ENCODE assay signal across 24 cellular contexts in genomic region chr13:31775148-31775547, GRCh38. TPM values are rescaled to one million over a fixed set of nuclear protein-coding genes. Genes with fewer than 3 reads are reported as not detected.
DNase-seq lines count a peak whose midpoint lies in the region; TF ChIP-seq lines count a peak whose summit lies in the region.
"Had no signal": no experiment of that assay in that cellular context is flagged by ENCODE, and none has a peak within 500 bp of the region (broad histone marks: within the 10 kb centered on the region; RNA-seq: fewer than 3 reads in every experiment).

No MANE protein-coding gene starts in this region.

- no peak overlapping the region for H3K18ac ChIP-seq in mesenchymal stem cell (ENCODE audit: low read depth in 1 of 2, low read length in 2 of 2)

- H3K9ac ChIP-seq in mesenchymal stem cell (ENCODE audit: low read length): peak overlapping the region; percentile 46

- no peak overlapping the region for H2BK5ac ChIP-seq in mesenchymal stem cell (ENCODE audit: low read depth, low read length, poor library complexity, severe bottlenecking)

- no peak overlapping the region for H3K23ac ChIP-seq in mesenchymal stem cell (ENCODE audit: low read length in 2 of 2)

- no peak overlapping the region for H2AFZ ChIP-seq in mesenchymal stem cell (ENCODE audit: low read depth, low read length)

- no peak overlapping the region for H2BK12ac ChIP-seq in mesenchymal stem cell (ENCODE audit: low read length in 2 of 2)

- H3K4me1 ChIP-seq in ascending aorta (peaks cover 0 to 28% of the 10 kb centered on the region in 2 donors), mesenchymal stem cell (ENCODE audit: control insufficient read depth, insufficient read depth, low read depth, low read length) (no peaks in the 10 kb centered on the region), tibial artery (peaks cover 0 to 55% (median 22%) of the 10 kb centered on the region in 4 donors)
- H3K4me1 ChIP-seq: Peyer's patch had no signal

- no peak overlapping the region for H2BK15ac ChIP-seq in mesenchymal stem cell (ENCODE audit: low read depth, poor library complexity, severe bottlenecking)

- no peaks in the 10 kb centered on the region for H3K79me1 ChIP-seq in mesenchymal stem cell (replicated peaks; ENCODE audit: low read length, poor library complexity, severe bottlenecking)

- WGBS in mesenchymal stem cell: no CpG with 5 or more reads among the region's 2 CpGs

- no peak overlapping the region for H4K91ac ChIP-seq in mesenchymal stem cell (ENCODE audit: low read length)

- H3K4me3 ChIP-seq in ascending aorta (no peak overlapping the region), mesenchymal stem cell (ENCODE audit: insufficient read depth in 1 of 2, low read depth in 1 of 2, low read length in 2 of 2) (no peak overlapping the region), tibial artery (no peak overlapping the region)
- H3K4me3 ChIP-seq: Peyer's patch, SJSA1 had no signal

- H3K4me2 ChIP-seq in mesenchymal stem cell (ENCODE audit: low read length, poor library complexity, severe bottlenecking): no peak overlapping the region

- intact Hi-C loops in ascending aorta (cut with DNase I) (no loop called here), tibial artery (cut with DNase I; ENCODE audit: low total_unique reads) (no loop called here)

- H3K36me3 ChIP-seq in ascending aorta: no peaks in the 10 kb centered on the region
- no peaks in the 10 kb centered on the region for H3K36me3 ChIP-seq in mesenchymal stem cell (ENCODE audit: control insufficient read depth in 1 of 2, insufficient read depth in 2 of 2, low read depth in 1 of 2, low read length in 2 of 2)
- H3K36me3 ChIP-seq in tibial artery: no peaks in the 10 kb centered on the region
- H3K36me3 ChIP-seq: Peyer's patch, SJSA1 had no signal

- peak; percentile 32 for DNase-seq in EH (ENCODE audit: low read depth)
- DNase-seq in ascending aorta (ENCODE audit: low spot score in 2 of 2): no peak
- no peak for DNase-seq in mesenchymal stem cell
- no peak for DNase-seq in tibial artery
- DNase-seq in middle frontal gyrus (ENCODE audit: extremely low spot score, low spot score): no peak
- DNase-seq in activated CD4-positive, alpha-beta T cell treated with anti-CD3 and anti-CD28 coated beads for 4 hours: no peak
- DNase-seq in amniotic stem cell (lab: John Stamatoyannopoulos, UW): no peak
- DNase-seq: ACHN; Calu3; CD8-positive, alpha-beta memory T cell; GDM1; H9; Karpas-422; NCI-H1417; NCI-H1694 treated with DMSO at 0.1 percent for 48 hours; NCI-H2081 treated with DMSO at 0.1 percent for 48 hours; NCI-H446; NCI-H526; Peyer's patch had no signal

- no peak overlapping the region for H4K8ac ChIP-seq in mesenchymal stem cell (ENCODE audit: low read length)

- H3K27ac ChIP-seq in ascending aorta (peak overlapping the region; percentile 65 to 88), mesenchymal stem cell (ENCODE audit: low read length, poor library complexity, severe bottlenecking) (no peak overlapping the region), tibial artery (peak overlapping the region; percentile 85 to 86)
- H3K27ac ChIP-seq: C4-2B, Peyer's patch, SJSA1 had no signal

- H3K27me3 ChIP-seq in ascending aorta (no peaks in the 10 kb centered on the region), mesenchymal stem cell (ENCODE audit: control insufficient read depth in 1 of 2, insufficient read depth in 1 of 2, low read length in 2 of 2) (no peaks in the 10 kb centered on the region), tibial artery (no peaks in the 10 kb centered on the region)
- H3K27me3 ChIP-seq: Peyer's patch, SJSA1 had no signal

- H3K9me3 ChIP-seq in ascending aorta (no peaks in the 10 kb centered on the region), mesenchymal stem cell (ENCODE audit: control insufficient read depth, low read length) (no peaks in the 10 kb centered on the region), tibial artery (no peaks in the 10 kb centered on the region)
- H3K9me3 ChIP-seq: Peyer's patch, SJSA1 had no signal

- no peak overlapping the region for H3K14ac ChIP-seq in mesenchymal stem cell (ENCODE audit: low read length in 2 of 2)

- no peak overlapping the region for H2BK120ac ChIP-seq in mesenchymal stem cell (ENCODE audit: low read depth, low read length)

- TF ChIP-seq CTCF in ascending aorta (IDR thresholded peaks at IDR 0.05) (no peak), tibial artery (IDR thresholded peaks at IDR 0.05) (no peak)

- no peak overlapping the region for H2AK5ac ChIP-seq in mesenchymal stem cell (ENCODE audit: low read length, severe bottlenecking)

- H3K4ac ChIP-seq in mesenchymal stem cell (ENCODE audit: low read depth in 1 of 2, low read length in 2 of 2): no peak overlapping the region

RNA-seq across cellular contexts. Expression of gene RXFP2, which starts 35.8 kb away (rescaled TPM):
- not detected for total RNA-seq in ascending aorta
- not detected for polyA plus RNA-seq in mesenchymal stem cell (2013, experiment 1 of 2)
- polyA plus RNA-seq in mesenchymal stem cell (2013, experiment 2 of 2): not detected
- total RNA-seq: Calu3; CD8-positive, alpha-beta memory T cell; Daoy; H9; MCF 10A; OCI-LY7; Peyer's patch had no signal
- polyA plus RNA-seq: CD8-positive, alpha-beta memory T cell had no signal
